ENCODE assay signal across 2 cellular contexts in the genomic region with DNA sequence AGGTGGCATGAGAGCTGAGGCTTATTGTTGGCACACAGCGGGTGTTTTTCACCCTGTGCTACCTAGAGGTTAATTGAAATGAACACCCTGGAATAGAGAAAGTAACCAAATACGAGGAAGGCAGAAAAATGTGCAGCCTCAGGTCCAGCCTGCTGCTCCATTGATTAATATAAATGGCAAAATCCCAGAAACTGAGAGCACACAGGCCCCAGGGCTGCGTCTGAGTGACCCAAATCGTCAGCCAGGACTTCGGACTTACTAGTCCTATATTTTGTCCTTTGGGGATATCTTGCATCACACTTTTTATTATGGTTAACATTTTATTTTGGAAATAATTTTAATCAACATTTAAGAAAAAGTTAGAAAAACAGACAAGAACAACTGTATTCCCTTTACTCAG.
TF ChIP-seq lines count a peak whose summit lies in the region.

No MANE protein-coding gene starts in this region.

TF ChIP-seq in liver, 16 proteins besides CTCF, POLR2A, EP300 and RAD21 (continued from another document):
- TF ChIP-seq ATF3 (IDR thresholded peaks at IDR 0.05) (peak; percentile 21), EGR1 (IDR thresholded peaks at IDR 0.05; ENCODE audit: low read depth in 2 of 2) (no peak), NR2F2 (IDR thresholded peaks at IDR 0.05) (no peak), SP1 (IDR thresholded peaks at IDR 0.05) (no peak), FOXA2 (IDR thresholded peaks at IDR 0.05) (peak; percentile 25), ZBTB33 (IDR thresholded peaks at IDR 0.05) (peak; percentile 28), HNF4A (conservative IDR thresholded peaks at IDR 0.05) (peak; percentile 97 to 99), RXRA (IDR thresholded peaks at IDR 0.05) (peak; percentile 48 to 82), JUND (IDR thresholded peaks at IDR 0.05) (peak in 1 of 2 donors; percentile 69)
- TF ChIP-seq, protein P1, sequence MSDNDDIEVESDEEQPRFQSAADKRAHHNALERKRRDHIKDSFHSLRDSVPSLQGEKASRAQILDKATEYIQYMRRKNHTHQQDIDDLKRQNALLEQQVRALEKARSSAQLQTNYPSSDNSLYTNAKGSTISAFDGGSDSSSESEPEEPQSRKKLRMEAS (IDR thresholded peaks at IDR 0.05): peak; percentile 36
- TF ChIP-seq, protein P2, sequence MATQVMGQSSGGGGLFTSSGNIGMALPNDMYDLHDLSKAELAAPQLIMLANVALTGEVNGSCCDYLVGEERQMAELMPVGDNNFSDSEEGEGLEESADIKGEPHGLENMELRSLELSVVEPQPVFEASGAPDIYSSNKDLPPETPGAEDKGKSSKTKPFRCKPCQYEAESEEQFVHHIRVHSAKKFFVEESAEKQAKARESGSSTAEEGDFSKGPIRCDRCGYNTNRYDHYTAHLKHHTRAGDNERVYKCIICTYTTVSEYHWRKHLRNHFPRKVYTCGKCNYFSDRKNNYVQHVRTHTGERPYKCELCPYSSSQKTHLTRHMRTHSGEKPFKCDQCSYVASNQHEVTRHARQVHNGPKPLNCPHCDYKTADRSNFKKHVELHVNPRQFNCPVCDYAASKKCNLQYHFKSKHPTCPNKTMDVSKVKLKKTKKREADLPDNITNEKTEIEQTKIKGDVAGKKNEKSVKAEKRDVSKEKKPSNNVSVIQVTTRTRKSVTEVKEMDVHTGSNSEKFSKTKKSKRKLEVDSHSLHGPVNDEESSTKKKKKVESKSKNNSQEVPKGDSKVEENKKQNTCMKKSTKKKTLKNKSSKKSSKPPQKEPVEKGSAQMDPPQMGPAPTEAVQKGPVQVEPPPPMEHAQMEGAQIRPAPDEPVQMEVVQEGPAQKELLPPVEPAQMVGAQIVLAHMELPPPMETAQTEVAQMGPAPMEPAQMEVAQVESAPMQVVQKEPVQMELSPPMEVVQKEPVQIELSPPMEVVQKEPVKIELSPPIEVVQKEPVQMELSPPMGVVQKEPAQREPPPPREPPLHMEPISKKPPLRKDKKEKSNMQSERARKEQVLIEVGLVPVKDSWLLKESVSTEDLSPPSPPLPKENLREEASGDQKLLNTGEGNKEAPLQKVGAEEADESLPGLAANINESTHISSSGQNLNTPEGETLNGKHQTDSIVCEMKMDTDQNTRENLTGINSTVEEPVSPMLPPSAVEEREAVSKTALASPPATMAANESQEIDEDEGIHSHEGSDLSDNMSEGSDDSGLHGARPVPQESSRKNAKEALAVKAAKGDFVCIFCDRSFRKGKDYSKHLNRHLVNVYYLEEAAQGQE (IDR thresholded peaks at IDR 0.05): peak; percentile 59

TF ChIP-seq in HepG2, 621 proteins besides CTCF, POLR2A, EP300 and RAD21 (continued from another document):
- TF ChIP-seq ZNF362 (CRISPR knock-in tag; IDR thresholded peaks at IDR 0.05; ENCODE audit: borderline replicate concordance): no peak
- TF ChIP-seq ZNF260 (CRISPR knock-in tag; IDR thresholded peaks at IDR 0.05; ENCODE audit: borderline replicate concordance, low read depth): no peak
- TF ChIP-seq SIN3B (IDR thresholded peaks at IDR 0.05; ENCODE audit: low read length): no peak
- TF ChIP-seq, protein P3, sequence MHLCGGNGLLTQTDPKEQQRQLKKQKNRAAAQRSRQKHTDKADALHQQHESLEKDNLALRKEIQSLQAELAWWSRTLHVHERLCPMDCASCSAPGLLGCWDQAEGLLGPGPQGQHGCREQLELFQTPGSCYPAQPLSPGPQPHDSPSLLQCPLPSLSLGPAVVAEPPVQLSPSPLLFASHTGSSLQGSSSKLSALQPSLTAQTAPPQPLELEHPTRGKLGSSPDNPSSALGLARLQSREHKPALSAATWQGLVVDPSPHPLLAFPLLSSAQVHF (CRISPR knock-in tag; IDR thresholded peaks at IDR 0.05): no peak
- TF ChIP-seq JARID2 (CRISPR knock-in tag; IDR thresholded peaks at IDR 0.05; ENCODE audit: insufficient replicate concordance): no peak
- TF ChIP-seq HNRNPUL1 (IDR thresholded peaks at IDR 0.05; ENCODE audit: low read depth, low read length): no peak
- no peak for TF ChIP-seq U2AF1 (optimal IDR thresholded peaks at IDR 0.05; ENCODE audit: low read depth, low read length)
- TF ChIP-seq ZNF773 (CRISPR knock-in tag; IDR thresholded peaks at IDR 0.05; ENCODE audit: borderline replicate concordance): no peak
- TF ChIP-seq ZNF839 (CRISPR knock-in tag; IDR thresholded peaks at IDR 0.05; ENCODE audit: borderline replicate concordance): no peak
- TF ChIP-seq NBN (conservative IDR thresholded peaks at IDR 0.05): no peak
- TF ChIP-seq ETV5 (CRISPR knock-in tag; IDR thresholded peaks at IDR 0.05; ENCODE audit: borderline replicate concordance): no peak
- no peak for TF ChIP-seq ZBTB14 (CRISPR knock-in tag; IDR thresholded peaks at IDR 0.05)
- TF ChIP-seq ZBTB34 (CRISPR knock-in tag; IDR thresholded peaks at IDR 0.05): no peak
- no peak for TF ChIP-seq ZNF496 (CRISPR knock-in tag; IDR thresholded peaks at IDR 0.05; ENCODE audit: insufficient replicate concordance)
- no peak for TF ChIP-seq ONECUT2 (CRISPR knock-in tag; IDR thresholded peaks at IDR 0.05)
- no peak for TF ChIP-seq ZKSCAN8 (CRISPR knock-in tag; IDR thresholded peaks at IDR 0.05; ENCODE audit: borderline replicate concordance)
- TF ChIP-seq RFX5 (IDR thresholded peaks at IDR 0.05; ENCODE audit: low read depth, low read length): no peak
